Comparison of ENCODE assay signal across 1 cellular context in the genomic region with DNA sequence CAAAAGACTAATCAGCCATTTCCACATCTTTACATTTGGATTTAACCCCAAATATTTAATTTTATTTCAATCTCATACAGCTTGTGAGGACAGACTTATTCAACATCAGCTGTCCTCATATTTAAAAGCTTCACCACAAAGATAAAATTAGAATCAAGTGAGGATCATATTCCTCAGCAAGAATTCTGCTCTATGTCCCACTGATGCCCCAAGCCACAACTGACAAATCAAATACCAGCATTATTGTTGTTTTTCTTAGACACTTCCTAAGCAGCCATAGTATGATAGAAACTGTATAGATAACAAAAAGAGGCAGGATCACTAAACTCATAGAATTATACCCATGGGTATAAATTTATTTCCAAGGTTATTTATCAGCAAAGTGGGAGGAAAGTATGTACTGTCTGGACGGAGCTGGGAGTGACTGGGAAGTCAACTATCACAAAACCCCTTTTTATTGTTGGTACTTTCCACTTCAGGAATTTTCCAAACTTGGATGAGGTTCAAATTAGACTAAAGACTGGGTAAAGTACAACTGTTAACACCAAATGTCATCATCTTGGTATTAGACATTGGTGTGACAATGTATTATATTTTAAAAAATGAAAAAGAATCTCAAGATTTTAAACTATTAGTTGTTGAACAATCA.
TF ChIP-seq lines count a peak whose summit lies in the region.

No MANE protein-coding gene starts in this region.

TF ChIP-seq in HepG2, 621 proteins besides CTCF, POLR2A, EP300 and RAD21:
- no peak for TF ChIP-seq NFE2L2 (IDR thresholded peaks at IDR 0.05; ENCODE audit: low read length)
- TF ChIP-seq, protein P1, sequence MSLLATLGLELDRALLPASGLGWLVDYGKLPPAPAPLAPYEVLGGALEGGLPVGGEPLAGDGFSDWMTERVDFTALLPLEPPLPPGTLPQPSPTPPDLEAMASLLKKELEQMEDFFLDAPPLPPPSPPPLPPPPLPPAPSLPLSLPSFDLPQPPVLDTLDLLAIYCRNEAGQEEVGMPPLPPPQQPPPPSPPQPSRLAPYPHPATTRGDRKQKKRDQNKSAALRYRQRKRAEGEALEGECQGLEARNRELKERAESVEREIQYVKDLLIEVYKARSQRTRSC (CRISPR knock-in tag; IDR thresholded peaks at IDR 0.05; ENCODE audit: low read depth): no peak
- TF ChIP-seq MYC (CRISPR knock-in tag; IDR thresholded peaks at IDR 0.05; ENCODE audit: borderline replicate concordance): no peak
- TF ChIP-seq, protein P2, sequence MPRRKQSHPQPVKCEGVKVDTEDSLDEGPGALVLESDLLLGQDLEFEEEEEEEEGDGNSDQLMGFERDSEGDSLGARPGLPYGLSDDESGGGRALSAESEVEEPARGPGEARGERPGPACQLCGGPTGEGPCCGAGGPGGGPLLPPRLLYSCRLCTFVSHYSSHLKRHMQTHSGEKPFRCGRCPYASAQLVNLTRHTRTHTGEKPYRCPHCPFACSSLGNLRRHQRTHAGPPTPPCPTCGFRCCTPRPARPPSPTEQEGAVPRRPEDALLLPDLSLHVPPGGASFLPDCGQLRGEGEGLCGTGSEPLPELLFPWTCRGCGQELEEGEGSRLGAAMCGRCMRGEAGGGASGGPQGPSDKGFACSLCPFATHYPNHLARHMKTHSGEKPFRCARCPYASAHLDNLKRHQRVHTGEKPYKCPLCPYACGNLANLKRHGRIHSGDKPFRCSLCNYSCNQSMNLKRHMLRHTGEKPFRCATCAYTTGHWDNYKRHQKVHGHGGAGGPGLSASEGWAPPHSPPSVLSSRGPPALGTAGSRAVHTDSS (CRISPR knock-in tag; conservative IDR thresholded peaks at IDR 0.05): no peak
- TF ChIP-seq, protein P3, sequence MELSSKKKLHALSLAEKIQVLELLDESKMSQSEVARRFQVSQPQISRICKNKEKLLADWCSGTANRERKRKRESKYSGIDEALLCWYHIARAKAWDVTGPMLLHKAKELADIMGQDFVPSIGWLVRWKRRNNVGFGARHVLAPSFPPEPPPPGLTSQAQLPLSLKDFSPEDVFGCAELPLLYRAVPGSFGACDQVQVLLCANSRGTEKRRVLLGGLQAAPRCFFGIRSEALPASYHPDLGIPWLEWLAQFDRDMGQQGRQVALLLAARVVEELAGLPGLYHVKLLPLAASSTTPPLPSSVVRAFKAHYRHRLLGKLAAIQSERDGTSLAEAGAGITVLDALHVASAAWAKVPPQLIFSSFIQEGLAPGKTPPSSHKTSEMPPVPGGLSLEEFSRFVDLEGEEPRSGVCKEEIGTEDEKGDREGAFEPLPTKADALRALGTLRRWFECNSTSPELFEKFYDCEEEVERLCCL (CRISPR knock-in tag; IDR thresholded peaks at IDR 0.05; ENCODE audit: borderline replicate concordance): no peak
- no peak for TF ChIP-seq POGZ (CRISPR knock-in tag; IDR thresholded peaks at IDR 0.05)
- no peak for TF ChIP-seq ZNF614 (CRISPR knock-in tag; IDR thresholded peaks at IDR 0.05; ENCODE audit: borderline replicate concordance)
- TF ChIP-seq, protein P4, sequence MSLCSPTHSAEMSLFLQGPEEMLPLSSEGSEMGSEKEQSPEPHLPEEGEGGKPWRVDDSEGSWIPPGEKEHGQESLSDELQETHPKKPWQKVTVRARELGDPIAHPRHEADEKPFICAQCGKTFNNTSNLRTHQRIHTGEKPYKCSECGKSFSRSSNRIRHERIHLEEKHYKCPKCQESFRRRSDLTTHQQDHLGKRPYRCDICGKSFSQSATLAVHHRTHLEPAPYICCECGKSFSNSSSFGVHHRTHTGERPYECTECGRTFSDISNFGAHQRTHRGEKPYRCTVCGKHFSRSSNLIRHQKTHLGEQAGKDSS (CRISPR knock-in tag; IDR thresholded peaks at IDR 0.05; ENCODE audit: borderline replicate concordance, low read depth): no peak
- no peak for TF ChIP-seq SIX1 (CRISPR knock-in tag; IDR thresholded peaks at IDR 0.05; ENCODE audit: borderline replicate concordance)
- TF ChIP-seq, protein P5, sequence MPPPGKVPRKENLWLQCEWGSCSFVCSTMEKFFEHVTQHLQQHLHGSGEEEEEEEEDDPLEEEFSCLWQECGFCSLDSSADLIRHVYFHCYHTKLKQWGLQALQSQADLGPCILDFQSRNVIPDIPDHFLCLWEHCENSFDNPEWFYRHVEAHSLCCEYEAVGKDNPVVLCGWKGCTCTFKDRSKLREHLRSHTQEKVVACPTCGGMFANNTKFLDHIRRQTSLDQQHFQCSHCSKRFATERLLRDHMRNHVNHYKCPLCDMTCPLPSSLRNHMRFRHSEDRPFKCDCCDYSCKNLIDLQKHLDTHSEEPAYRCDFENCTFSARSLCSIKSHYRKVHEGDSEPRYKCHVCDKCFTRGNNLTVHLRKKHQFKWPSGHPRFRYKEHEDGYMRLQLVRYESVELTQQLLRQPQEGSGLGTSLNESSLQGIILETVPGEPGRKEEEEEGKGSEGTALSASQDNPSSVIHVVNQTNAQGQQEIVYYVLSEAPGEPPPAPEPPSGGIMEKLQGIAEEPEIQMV (CRISPR knock-in tag; IDR thresholded peaks at IDR 0.05; ENCODE audit: low read depth): no peak
- TF ChIP-seq, protein P6, sequence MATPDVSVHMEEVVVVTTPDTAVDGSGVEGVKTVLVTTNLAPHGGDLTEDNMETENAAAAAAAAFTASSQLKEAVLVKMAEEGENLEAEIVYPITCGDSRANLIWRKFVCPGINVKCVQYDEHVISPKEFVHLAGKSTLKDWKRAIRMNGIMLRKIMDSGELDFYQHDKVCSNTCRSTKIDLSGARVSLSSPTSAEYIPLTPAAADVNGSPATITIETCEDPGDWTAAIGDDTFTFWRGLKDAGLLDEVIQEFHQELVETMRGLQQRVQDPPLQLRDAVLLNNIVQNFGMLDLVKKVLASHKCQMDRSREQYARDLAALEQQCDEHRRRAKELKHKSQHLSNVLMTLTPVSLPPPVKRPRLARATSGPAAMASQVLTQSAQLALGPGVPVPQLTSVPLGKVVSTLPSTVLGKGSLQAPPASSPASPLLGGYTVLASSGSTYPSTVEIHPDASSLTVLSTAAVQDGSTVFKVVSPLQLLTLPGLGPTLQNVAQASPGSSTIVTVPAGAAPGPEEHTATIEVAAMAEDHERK (CRISPR knock-in tag; IDR thresholded peaks at IDR 0.05; ENCODE audit: low read depth): no peak
- TF ChIP-seq ZNF816 (CRISPR knock-in tag; IDR thresholded peaks at IDR 0.05; ENCODE audit: borderline replicate concordance): no peak
- no peak for TF ChIP-seq ZC3H4 (CRISPR knock-in tag; IDR thresholded peaks at IDR 0.05; ENCODE audit: borderline replicate concordance)
- no peak for TF ChIP-seq GTF3A (CRISPR knock-in tag; conservative IDR thresholded peaks at IDR 0.05)
- TF ChIP-seq TCF12 (IDR thresholded peaks at IDR 0.05): no peak
- no peak for TF ChIP-seq TCF12 (CRISPR knock-in tag; IDR thresholded peaks at IDR 0.05)
- TF ChIP-seq FOXA1 (IDR thresholded peaks at IDR 0.05): no peak
- TF ChIP-seq FOXA1 (CRISPR knock-in tag; IDR thresholded peaks at IDR 0.05): no peak
- TF ChIP-seq, protein P7, sequence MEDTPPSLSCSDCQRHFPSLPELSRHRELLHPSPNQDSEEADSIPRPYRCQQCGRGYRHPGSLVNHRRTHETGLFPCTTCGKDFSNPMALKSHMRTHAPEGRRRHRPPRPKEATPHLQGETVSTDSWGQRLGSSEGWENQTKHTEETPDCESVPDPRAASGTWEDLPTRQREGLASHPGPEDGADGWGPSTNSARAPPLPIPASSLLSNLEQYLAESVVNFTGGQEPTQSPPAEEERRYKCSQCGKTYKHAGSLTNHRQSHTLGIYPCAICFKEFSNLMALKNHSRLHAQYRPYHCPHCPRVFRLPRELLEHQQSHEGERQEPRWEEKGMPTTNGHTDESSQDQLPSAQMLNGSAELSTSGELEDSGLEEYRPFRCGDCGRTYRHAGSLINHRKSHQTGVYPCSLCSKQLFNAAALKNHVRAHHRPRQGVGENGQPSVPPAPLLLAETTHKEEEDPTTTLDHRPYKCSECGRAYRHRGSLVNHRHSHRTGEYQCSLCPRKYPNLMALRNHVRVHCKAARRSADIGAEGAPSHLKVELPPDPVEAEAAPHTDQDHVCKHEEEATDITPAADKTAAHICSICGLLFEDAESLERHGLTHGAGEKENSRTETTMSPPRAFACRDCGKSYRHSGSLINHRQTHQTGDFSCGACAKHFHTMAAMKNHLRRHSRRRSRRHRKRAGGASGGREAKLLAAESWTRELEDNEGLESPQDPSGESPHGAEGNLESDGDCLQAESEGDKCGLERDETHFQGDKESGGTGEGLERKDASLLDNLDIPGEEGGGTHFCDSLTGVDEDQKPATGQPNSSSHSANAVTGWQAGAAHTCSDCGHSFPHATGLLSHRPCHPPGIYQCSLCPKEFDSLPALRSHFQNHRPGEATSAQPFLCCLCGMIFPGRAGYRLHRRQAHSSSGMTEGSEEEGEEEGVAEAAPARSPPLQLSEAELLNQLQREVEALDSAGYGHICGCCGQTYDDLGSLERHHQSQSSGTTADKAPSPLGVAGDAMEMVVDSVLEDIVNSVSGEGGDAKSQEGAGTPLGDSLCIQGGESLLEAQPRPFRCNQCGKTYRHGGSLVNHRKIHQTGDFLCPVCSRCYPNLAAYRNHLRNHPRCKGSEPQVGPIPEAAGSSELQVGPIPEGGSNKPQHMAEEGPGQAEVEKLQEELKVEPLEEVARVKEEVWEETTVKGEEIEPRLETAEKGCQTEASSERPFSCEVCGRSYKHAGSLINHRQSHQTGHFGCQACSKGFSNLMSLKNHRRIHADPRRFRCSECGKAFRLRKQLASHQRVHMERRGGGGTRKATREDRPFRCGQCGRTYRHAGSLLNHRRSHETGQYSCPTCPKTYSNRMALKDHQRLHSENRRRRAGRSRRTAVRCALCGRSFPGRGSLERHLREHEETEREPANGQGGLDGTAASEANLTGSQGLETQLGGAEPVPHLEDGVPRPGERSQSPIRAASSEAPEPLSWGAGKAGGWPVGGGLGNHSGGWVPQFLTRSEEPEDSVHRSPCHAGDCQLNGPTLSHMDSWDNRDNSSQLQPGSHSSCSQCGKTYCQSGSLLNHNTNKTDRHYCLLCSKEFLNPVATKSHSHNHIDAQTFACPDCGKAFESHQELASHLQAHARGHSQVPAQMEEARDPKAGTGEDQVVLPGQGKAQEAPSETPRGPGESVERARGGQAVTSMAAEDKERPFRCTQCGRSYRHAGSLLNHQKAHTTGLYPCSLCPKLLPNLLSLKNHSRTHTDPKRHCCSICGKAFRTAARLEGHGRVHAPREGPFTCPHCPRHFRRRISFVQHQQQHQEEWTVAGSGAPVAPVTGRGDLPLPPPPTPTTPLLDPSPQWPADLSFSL (CRISPR knock-in tag; IDR thresholded peaks at IDR 0.05): no peak
